In the genomic region with DNA sequence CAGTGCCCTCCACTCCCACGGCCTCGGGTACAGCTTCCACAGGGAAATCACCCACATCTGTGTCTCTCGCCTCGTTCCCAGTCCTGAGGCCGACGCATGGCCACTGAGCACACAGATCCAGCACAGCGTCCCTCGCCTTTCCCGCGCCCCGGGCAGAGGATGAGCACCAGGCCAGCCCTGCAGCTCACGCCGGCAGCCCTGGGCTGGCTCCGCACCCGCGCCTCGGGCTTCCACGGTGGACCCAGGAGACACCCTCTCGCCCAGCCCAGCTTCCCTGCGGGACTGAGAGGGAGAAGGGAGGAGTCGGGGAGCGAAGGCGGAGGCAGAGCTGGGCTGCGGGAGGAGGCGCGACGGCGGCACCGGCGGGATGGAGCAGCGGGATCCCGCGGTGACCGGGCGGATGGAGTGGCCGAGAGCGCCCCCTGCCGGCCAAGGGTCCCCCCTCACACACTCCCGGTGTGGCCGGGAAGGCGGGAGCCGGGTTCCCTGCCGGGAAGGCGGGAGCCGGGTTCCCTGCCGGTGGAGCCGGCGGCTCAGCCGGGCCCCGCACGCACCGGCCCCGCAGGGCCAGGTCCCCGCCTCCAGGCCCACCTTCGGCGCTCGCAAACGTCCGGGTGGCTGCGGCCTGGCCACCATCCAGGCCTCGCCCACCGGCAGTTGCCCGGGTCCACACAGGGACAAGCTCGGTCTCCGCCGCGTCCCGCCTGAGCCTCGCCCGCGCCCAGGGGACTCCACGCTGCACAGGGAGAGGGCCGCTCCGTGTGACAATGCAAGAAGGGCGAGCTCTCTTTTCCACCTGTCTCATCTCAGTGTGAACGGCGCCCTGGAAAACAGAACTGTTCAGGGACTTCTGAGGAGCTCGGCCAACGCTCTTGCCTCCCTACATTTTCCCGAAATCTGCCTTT, we compare ENCODE assay signal across 8 cellular contexts.
DNase-seq lines count a peak whose midpoint lies in the region; ATAC-seq and TF ChIP-seq lines count a peak whose summit lies in the region.

No MANE protein-coding gene starts in this region.

- peak overlapping the region; percentile 91 for H3K4me3 Mint-ChIP-seq in chondrocyte (ENCODE audit: unreplicated experiment)

- H3K9me3 Mint-ChIP-seq in chondrocyte (ENCODE audit: low read depth): no peaks in the 10 kb centered on the region

- H3K27me3 Mint-ChIP-seq in chondrocyte (ENCODE audit: low read depth): peaks cover 8% of the 10 kb centered on the region

- peak; percentile 78 for ATAC-seq in HG02973 (IDR thresholded peaks at IDR 0.05; ENCODE audit: unreplicated experiment)

- peak overlapping the region; percentile 89 for H3K27ac Mint-ChIP-seq in chondrocyte (ENCODE audit: unreplicated experiment)

- H3K36me3 Mint-ChIP-seq in chondrocyte (ENCODE audit: low read depth): no peaks in the 10 kb centered on the region

- peaks cover 19% of the 10 kb centered on the region for H3K4me1 Mint-ChIP-seq in chondrocyte (ENCODE audit: low read depth)

- peak; percentile 85 for TF ChIP-seq CTCF in chondrocyte (IDR thresholded peaks at IDR 0.05)

- peak; percentile 46 to 71 for DNase-seq in NCI-H187 (lab: John Stamatoyannopoulos, UW)
- DNase-seq in NCI-H187 treated with DMSO at 0.1 percent for 48 hours (lab: John Stamatoyannopoulos, UW): no peak
- DNase-seq in NCI-H2107 treated with DMSO at 0.1 percent for 48 hours (lab: John Stamatoyannopoulos, UW; ENCODE audit: unreplicated experiment): peak; percentile 68
- peak; percentile 67 to 69 for DNase-seq in activated CD4-positive, alpha-beta T cell treated with anti-CD3 and anti-CD28 coated beads for 24 hours (ENCODE audit: low read depth in 2 of 2)
- no peak for DNase-seq in chondrocyte (ENCODE audit: low spot score)
- DNase-seq in kidney glomerular epithelial cell (lab: John Stamatoyannopoulos, UW): peak; percentile 58
- DNase-seq in stimulated activated CD4-positive, alpha-beta T cell treated with anti-CD3 and anti-CD28 coated beads, Interleukin-15, amount 100 ng/mL, for 24 hours: peak; percentile 82

Comparison
In these comparisons a context has a peak if more than half of its experiments do, and no peak if none do; other contexts are left out.
1. DNase-seq: peak in NCI-H187 (2 of 2), NCI-H2107 treated with DMSO at 0.1 percent for 48 hours (single experiment), activated CD4-positive, alpha-beta T cell treated with anti-CD3 and anti-CD28 coated beads for 24 hours (2 of 2), kidney glomerular epithelial cell (single experiment) and stimulated activated CD4-positive, alpha-beta T cell treated with anti-CD3 and anti-CD28 coated beads, Interleukin-15, amount 100 ng/mL, for 24 hours (single experiment); none in NCI-H187 treated with DMSO at 0.1 percent for 48 hours (single experiment) and chondrocyte (single experiment).